1 cellular context compared by ENCODE assay signal in genomic region chr1:155989242-155989991, GRCh38.
TF ChIP-seq lines count a peak whose summit lies in the region.

No MANE protein-coding gene starts in this region.

TF ChIP-seq in neural cell, 6 proteins besides CTCF, POLR2A, EP300 and RAD21 (continued from another document):
- TF ChIP-seq SMC3 (conservative IDR thresholded peaks at IDR 0.05; ENCODE audit: poor library complexity), result peak; percentile 90
- TF ChIP-seq MXI1 (conservative IDR thresholded peaks at IDR 0.05; ENCODE audit: poor library complexity, severe bottlenecking), result no peak
